In genomic region chr12:27331927-27332324, GRCh38 we compare ENCODE assay signal across 8 cellular contexts. TPM values are rescaled to one million over a fixed set of nuclear protein-coding genes. Genes with fewer than 3 reads are reported as not detected.
DNase-seq lines count a peak whose midpoint lies in the region; ATAC-seq and TF ChIP-seq lines count a peak whose summit lies in the region.

No MANE protein-coding gene starts in this region.

- no peak for TF ChIP-seq CTCF in brain microvascular endothelial cell (IDR thresholded peaks at IDR 0.05; ENCODE audit: low read depth, low read length, missing control alignments)

- peaks cover 14% of the 10 kb centered on the region for H3K27me3 Mint-ChIP-seq in IgD-negative memory B cell

- H3K27ac ChIP-seq in brain microvascular endothelial cell: peak overlapping the region; percentile 26
- peak overlapping the region; percentile 29 for H3K27ac ChIP-seq in muscle layer of colon (ENCODE audit: low read depth, low read length)

- peak; percentile 18 for DNase-seq in CD1c-positive myeloid dendritic cell (ENCODE audit: extremely low spot score)
- no peak for DNase-seq in brain microvascular endothelial cell
- no peak for DNase-seq in COLO829 (ENCODE audit: low spot score)
- no peak for DNase-seq in glomerular visceral epithelial cell (ENCODE audit: extremely low spot score)
- DNase-seq in NCI-H2081 treated with DMSO at 0.1 percent for 48 hours (lab: John Stamatoyannopoulos, UW): no peak

- H3K4me3 Mint-ChIP-seq in IgD-negative memory B cell: peak overlapping the region; percentile 42 to 93 (median 88)

- no peak overlapping the region for H3K9ac ChIP-seq in muscle layer of colon (ENCODE audit: low read length)

- H3K4me3 ChIP-seq in brain microvascular endothelial cell (ENCODE audit: low read depth, low read length) (peak overlapping the region; percentile 71), muscle layer of colon (ENCODE audit: low read depth in 1 of 2, low read length in 2 of 2) (peak overlapping the region; percentile 31 to 85)

- ATAC-seq in HG02973 (IDR thresholded peaks at IDR 0.05; ENCODE audit: unreplicated experiment): no peak

- in situ Hi-C loops in brain microvascular endothelial cell (cut with HindIII; ENCODE audit: low pct_ligation_motif_present, low sequenced_read_pairs): no loop called here

- peaks cover 15 to 23% (median 17%) of the 10 kb centered on the region in 3 donors for H3K4me1 Mint-ChIP-seq in IgD-negative memory B cell

- H3K36me3 ChIP-seq in brain microvascular endothelial cell (replicated peaks): peaks cover 4% of the 10 kb centered on the region
- peaks cover 5% of the 10 kb centered on the region for H3K36me3 ChIP-seq in muscle layer of colon (ENCODE audit: insufficient read depth, low read length)

- no peaks in the 10 kb centered on the region for H3K9me3 ChIP-seq in muscle layer of colon (ENCODE audit: low read length)

- H3K36me3 Mint-ChIP-seq in IgD-negative memory B cell: no peaks in the 10 kb centered on the region

- peak overlapping the region in 1 of 3 donors; percentile 82 for H3K27ac Mint-ChIP-seq in IgD-negative memory B cell

- no peaks in the 10 kb centered on the region for H3K9me3 Mint-ChIP-seq in IgD-negative memory B cell

- H3K4me1 ChIP-seq in muscle layer of colon (ENCODE audit: insufficient read depth, low read length): peaks cover 18% of the 10 kb centered on the region

- no peaks in the 10 kb centered on the region for H3K27me3 ChIP-seq in brain microvascular endothelial cell (replicated peaks)
- H3K27me3 ChIP-seq in muscle layer of colon (ENCODE audit: control insufficient read depth in 1 of 2, insufficient read depth in 2 of 2, low read length in 2 of 2): no peaks in the 10 kb centered on the region

RNA-seq across cellular contexts. Expression of gene BMAL2, which starts 0.7 kb away (rescaled TPM):
- polyA plus RNA-seq in IgD-negative memory B cell: 2.1 TPM
